20 cellular contexts compared by ENCODE assay signal in the genomic region with DNA sequence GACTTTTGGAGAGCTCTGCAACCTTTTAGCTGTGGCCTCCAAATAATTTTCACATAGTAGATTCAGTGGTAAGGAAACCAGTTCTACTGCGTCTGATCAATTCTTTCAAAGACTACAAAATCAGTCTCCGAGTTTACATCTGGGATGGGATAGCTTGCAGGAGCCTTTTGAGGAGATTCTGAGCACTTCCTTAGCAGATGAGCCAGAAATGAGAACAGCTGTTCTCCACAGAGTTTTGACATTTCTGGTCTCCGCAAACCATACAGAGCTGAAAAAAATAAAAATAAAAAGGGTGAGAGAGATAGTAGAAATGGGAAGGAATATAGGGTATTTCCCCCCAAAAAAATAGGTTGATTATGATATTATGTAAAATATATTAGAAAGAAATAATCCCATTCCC.
"Had no signal": no experiment of that assay in that cellular context is flagged by ENCODE, and none has a peak within 500 bp of the region (broad histone marks: within the 10 kb centered on the region; RNA-seq: fewer than 3 reads in every experiment).

No MANE protein-coding gene starts in this region.

- H3K36me3 ChIP-seq: MG63, SJCRH30 had no signal

- H3K9me3 ChIP-seq: MG63, SJCRH30 had no signal

- H3K4me3 ChIP-seq: MG63, SJCRH30 had no signal

- H3K27me3 ChIP-seq: MG63, SJCRH30 had no signal

- H3K27ac ChIP-seq: SJCRH30 had no signal

- ATAC-seq: HepG2, SK-N-SH treated with all-trans-retinoic acid at 6 μM for 48 hours had no signal

- DNase-seq: IMR-90, Karpas-422, KG1, MG63, NCI-H1436, NCI-H187, NCI-H2029, NCI-H2081 treated with DMSO at 0.1 percent for 48 hours, NCI-H2171, NCI-H226, NCI-H446, NCI-H510A, NCI-H524 treated with DMSO at 0.1 percent for 48 hours, NCI-H69, NCI-H774, RPMI8226, SHP77 treated with DMSO at 0.1 percent for 48 hours, SJCRH30 had no signal

- H3K4me1 ChIP-seq: SJCRH30 had no signal
